In the genomic region with DNA sequence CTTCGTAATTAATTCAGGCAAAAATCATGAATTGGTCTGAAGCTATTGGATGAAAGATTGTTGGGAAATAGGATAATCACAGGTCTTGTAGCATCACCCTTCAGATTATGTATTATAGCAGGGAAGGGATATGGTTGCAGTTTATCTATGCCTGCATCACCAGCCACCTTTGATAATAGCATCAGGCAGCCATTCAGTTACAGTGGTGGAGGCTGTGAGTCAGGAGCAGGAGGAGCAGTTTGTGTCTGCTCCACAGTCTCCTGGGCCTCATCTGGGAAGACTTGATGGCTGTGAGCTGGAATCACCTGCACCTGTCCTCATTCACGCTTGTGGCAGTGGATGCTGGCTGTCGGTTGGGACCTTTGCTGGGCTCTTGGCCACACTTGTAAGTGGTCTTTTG, we compare ENCODE assay signal across 31 cellular contexts.
"Had no signal": no experiment of that assay in that cellular context is flagged by ENCODE, and none has a peak within 500 bp of the region (broad histone marks: within the 10 kb centered on the region; RNA-seq: fewer than 3 reads in every experiment).

No MANE protein-coding gene starts in this region.

- H3K36me3 ChIP-seq: adrenal gland, brain microvascular endothelial cell, breast epithelium had no signal

- H3K4me1 ChIP-seq: body of pancreas, breast epithelium had no signal

- H3K4me3 ChIP-seq: adrenal gland, body of pancreas, breast epithelium had no signal

- H3K27ac ChIP-seq: adrenal gland, body of pancreas, brain microvascular endothelial cell, breast epithelium, VCaP had no signal

- ATAC-seq: activated CD8-positive, alpha-beta T cell treated with anti-CD3 and anti-CD28 coated beads for 36 hours; activated naive CD4-positive, alpha-beta T cell treated with anti-CD3 and anti-CD28 coated beads, Interleukin-2, amount 50 U/mL, for 72 hours; activated T-cell treated with anti-CD3 and anti-CD28 coated beads, Interleukin-2, amount 50 U/mL, for 4 hours; activated T-cell treated with anti-CD3 and anti-CD28 coated beads, Interleukin-2, amount 50 U/mL, for 72 hours; activated T-helper 17 cell treated with anti-CD3 and anti-CD28 coated beads, Interleukin-2, amount 50 U/mL, for 72 hours; body of pancreas had no signal

- DNase-seq: activated B cell treated with CpG ODN at 0.5 μM for 24 hours; activated CD4-positive, alpha-beta memory T cell treated with anti-CD3 and anti-CD28 coated beads for 36 hours; activated CD4-positive, alpha-beta T cell treated with anti-CD3 and anti-CD28 coated beads for 4 hours; activated CD4-positive, alpha-beta T cell treated with anti-CD3 and anti-CD28 coated beads, Interleukin-2, amount 10 ng/mL, durations not matched to agents 24 days and 14 days; activated CD4-positive, alpha-beta T cell treated with anti-CD3 and anti-CD28 coated beads, Interleukin-2, amount 50 U/mL, for 1 hour; activated CD4-positive, alpha-beta T cell treated with anti-CD3 and anti-CD28 coated beads, Interleukin-2, amount 50 U/mL, for 4 hours; activated CD4-positive, CD25-positive, alpha-beta regulatory T cell treated with anti-CD3 and anti-CD28 coated beads, Interleukin-2, amount 50 U/mL, for 72 hours; activated CD8-positive, alpha-beta memory T cell treated with anti-CD3 and anti-CD28 coated beads, Interleukin-2, amount 50 U/mL, for 4 hours; activated CD8-positive, alpha-beta T cell treated with anti-CD3 and anti-CD28 coated beads for 36 hours; activated effector memory CD4-positive, alpha-beta T cell treated with anti-CD3 and anti-CD28 coated beads, Interleukin-2, amount 50 U/mL, for 16 hours; activated gamma-delta T cell treated with Interleukin-2 at 50 U/mL for 16 hours; activated naive CD4-positive, alpha-beta T cell; activated naive CD4-positive, alpha-beta T cell treated with anti-CD3 and anti-CD28 coated beads for 36 hours; activated naive CD4-positive, alpha-beta T cell treated with anti-CD3 and anti-CD28 coated beads, Interleukin-2, amount 50 U/mL, for 16 hours; activated naive CD8-positive, alpha-beta T cell treated with anti-CD3 and anti-CD28 coated beads for 36 hours; activated T-cell treated with anti-CD3 and anti-CD28 coated beads for 4 hours; activated T-cell treated with anti-CD3 and anti-CD28 coated beads, Interleukin-2, amount 50 U/mL, for 1 hour; activated T-cell treated with anti-CD3 and anti-CD28 coated beads, Interleukin-2, amount 50 U/mL, for 4 hours; activated T-cell treated with anti-CD3 and anti-CD28 coated beads, Interleukin-2, amount 50 U/mL, for 72 hours; adrenal gland; amniotic stem cell; aorta; body of pancreas; brain microvascular endothelial cell; central memory CD4-positive, alpha-beta T cell; T-helper 2 cell; T-helper 9 cell had no signal

- H3K9me3 ChIP-seq: adrenal gland, body of pancreas, breast epithelium had no signal

- H3K27me3 ChIP-seq: adrenal gland, body of pancreas, brain microvascular endothelial cell, breast epithelium had no signal
